Comparison of ENCODE assay signal across 1 cellular context in the genomic region with DNA sequence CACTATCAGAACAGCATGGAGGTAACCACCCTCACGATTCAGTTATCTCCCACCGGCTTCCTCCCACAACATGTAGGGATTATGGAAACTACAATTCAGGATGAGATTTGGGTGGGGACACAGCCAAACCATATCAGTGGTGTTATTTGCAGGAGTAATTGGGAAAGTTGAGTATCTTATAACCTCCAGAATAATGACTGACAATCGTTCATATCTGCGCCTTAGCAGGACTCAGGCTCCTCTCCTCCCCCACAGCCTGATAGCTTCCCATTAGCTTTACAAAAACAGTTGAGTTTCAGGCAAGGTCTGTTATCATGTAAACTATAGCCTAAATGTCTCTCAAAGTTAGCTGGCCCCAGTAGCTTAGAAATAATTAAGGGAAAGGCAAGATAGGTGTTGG.
A peak's percentile ranks its signal among the peaks of the same experiment; 100 is the strongest.
TF ChIP-seq lines count a peak whose summit lies in the region.

No MANE protein-coding gene starts in this region.

TF ChIP-seq in K562, 482 proteins besides CTCF, POLR2A, EP300 and RAD21 (continued from another document and continues in another):
- TF ChIP-seq, protein P1, sequence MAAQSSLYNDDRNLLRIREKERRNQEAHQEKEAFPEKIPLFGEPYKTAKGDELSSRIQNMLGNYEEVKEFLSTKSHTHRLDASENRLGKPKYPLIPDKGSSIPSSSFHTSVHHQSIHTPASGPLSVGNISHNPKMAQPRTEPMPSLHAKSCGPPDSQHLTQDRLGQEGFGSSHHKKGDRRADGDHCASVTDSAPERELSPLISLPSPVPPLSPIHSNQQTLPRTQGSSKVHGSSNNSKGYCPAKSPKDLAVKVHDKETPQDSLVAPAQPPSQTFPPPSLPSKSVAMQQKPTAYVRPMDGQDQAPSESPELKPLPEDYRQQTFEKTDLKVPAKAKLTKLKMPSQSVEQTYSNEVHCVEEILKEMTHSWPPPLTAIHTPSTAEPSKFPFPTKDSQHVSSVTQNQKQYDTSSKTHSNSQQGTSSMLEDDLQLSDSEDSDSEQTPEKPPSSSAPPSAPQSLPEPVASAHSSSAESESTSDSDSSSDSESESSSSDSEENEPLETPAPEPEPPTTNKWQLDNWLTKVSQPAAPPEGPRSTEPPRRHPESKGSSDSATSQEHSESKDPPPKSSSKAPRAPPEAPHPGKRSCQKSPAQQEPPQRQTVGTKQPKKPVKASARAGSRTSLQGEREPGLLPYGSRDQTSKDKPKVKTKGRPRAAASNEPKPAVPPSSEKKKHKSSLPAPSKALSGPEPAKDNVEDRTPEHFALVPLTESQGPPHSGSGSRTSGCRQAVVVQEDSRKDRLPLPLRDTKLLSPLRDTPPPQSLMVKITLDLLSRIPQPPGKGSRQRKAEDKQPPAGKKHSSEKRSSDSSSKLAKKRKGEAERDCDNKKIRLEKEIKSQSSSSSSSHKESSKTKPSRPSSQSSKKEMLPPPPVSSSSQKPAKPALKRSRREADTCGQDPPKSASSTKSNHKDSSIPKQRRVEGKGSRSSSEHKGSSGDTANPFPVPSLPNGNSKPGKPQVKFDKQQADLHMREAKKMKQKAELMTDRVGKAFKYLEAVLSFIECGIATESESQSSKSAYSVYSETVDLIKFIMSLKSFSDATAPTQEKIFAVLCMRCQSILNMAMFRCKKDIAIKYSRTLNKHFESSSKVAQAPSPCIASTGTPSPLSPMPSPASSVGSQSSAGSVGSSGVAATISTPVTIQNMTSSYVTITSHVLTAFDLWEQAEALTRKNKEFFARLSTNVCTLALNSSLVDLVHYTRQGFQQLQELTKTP (IDR thresholded peaks at IDR 0.05; ENCODE audit: low read depth in 1 of 2, partially characterized antibody in 2 of 2), result no peak
- no peak for TF ChIP-seq ZNF695 (CRISPR knock-in tag; IDR thresholded peaks at IDR 0.05)
- TF ChIP-seq, protein P2, sequence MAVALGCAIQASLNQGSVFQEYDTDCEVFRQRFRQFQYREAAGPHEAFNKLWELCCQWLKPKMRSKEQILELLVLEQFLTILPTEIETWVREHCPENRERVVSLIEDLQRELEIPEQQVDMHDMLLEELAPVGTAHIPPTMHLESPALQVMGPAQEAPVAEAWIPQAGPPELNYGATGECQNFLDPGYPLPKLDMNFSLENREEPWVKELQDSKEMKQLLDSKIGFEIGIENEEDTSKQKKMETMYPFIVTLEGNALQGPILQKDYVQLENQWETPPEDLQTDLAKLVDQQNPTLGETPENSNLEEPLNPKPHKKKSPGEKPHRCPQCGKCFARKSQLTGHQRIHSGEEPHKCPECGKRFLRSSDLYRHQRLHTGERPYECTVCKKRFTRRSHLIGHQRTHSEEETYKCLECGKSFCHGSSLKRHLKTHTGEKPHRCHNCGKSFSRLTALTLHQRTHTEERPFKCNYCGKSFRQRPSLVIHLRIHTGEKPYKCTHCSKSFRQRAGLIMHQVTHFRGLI (CRISPR knock-in tag; IDR thresholded peaks at IDR 0.05), result no peak
- no peak for TF ChIP-seq ZNF57 (CRISPR knock-in tag; IDR thresholded peaks at IDR 0.05)
- peak; percentile 35; the same call in 1 of the 2 replicates for TF ChIP-seq SMARCA4 (IDR thresholded peaks at IDR 0.05)
- TF ChIP-seq CHD2 (IDR thresholded peaks at IDR 0.05; ENCODE audit: low read depth, low read length), result peak; percentile 63; the same call in 1 of the 2 replicates
- peak; percentile 51; the same call in 1 of the 2 replicates for TF ChIP-seq TEAD4 (IDR thresholded peaks at IDR 0.05; ENCODE audit: low read length)
- no peak for TF ChIP-seq TEAD4 (CRISPR knock-in tag; IDR thresholded peaks at IDR 0.05; ENCODE audit: borderline replicate concordance)
- TF ChIP-seq TEAD1 (CRISPR knock-in tag; IDR thresholded peaks at IDR 0.05), result no peak
- peak; percentile 83 for TF ChIP-seq CBFA2T3 (IDR thresholded peaks at IDR 0.05)
- peak; percentile 70 for TF ChIP-seq TAL1 (IDR thresholded peaks at IDR 0.05)
- TF ChIP-seq XRCC3 (IDR thresholded peaks at IDR 0.05), result no peak
- TF ChIP-seq TEAD2 (tag; IDR thresholded peaks at IDR 0.05), result no peak
- TF ChIP-seq, protein P3, sequence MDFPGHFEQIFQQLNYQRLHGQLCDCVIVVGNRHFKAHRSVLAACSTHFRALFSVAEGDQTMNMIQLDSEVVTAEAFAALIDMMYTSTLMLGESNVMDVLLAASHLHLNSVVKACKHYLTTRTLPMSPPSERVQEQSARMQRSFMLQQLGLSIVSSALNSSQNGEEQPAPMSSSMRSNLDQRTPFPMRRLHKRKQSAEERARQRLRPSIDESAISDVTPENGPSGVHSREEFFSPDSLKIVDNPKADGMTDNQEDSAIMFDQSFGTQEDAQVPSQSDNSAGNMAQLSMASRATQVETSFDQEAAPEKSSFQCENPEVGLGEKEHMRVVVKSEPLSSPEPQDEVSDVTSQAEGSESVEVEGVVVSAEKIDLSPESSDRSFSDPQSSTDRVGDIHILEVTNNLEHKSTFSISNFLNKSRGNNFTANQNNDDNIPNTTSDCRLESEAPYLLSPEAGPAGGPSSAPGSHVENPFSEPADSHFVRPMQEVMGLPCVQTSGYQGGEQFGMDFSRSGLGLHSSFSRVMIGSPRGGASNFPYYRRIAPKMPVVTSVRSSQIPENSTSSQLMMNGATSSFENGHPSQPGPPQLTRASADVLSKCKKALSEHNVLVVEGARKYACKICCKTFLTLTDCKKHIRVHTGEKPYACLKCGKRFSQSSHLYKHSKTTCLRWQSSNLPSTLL (IDR thresholded peaks at IDR 0.05), result no peak
- no peak for TF ChIP-seq RAD51 (IDR thresholded peaks at IDR 0.05; ENCODE audit: borderline replicate concordance, low read depth)
- TF ChIP-seq, protein P4, sequence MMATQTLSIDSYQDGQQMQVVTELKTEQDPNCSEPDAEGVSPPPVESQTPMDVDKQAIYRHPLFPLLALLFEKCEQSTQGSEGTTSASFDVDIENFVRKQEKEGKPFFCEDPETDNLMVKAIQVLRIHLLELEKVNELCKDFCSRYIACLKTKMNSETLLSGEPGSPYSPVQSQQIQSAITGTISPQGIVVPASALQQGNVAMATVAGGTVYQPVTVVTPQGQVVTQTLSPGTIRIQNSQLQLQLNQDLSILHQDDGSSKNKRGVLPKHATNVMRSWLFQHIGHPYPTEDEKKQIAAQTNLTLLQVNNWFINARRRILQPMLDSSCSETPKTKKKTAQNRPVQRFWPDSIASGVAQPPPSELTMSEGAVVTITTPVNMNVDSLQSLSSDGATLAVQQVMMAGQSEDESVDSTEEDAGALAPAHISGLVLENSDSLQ (IDR thresholded peaks at IDR 0.05), result peak; percentile 58
- TF ChIP-seq HDAC1 (IDR thresholded peaks at IDR 0.05), result 0 out of 4 replicates have a peak, but pooled peaks of 1 of the 2 experiments have one; percentile 18
- 0 out of 2 replicates have a peak, but pooled peaks have one; percentile 36 for TF ChIP-seq SMARCE1 (IDR thresholded peaks at IDR 0.05)
- TF ChIP-seq TCF3 (CRISPR knock-in tag; IDR thresholded peaks at IDR 0.05), result peak; percentile 79
- TF ChIP-seq JUNB (CRISPR knock-in tag; conservative IDR thresholded peaks at IDR 0.05), result no peak
- TF ChIP-seq CCNT2 (IDR thresholded peaks at IDR 0.05; ENCODE audit: borderline replicate concordance, extremely low read depth, insufficient read length, low read depth, low read length), result peak; percentile 28
- no peak for TF ChIP-seq MYC (IDR thresholded peaks at IDR 0.05; ENCODE audit: low read depth, low read length)
- no peak for TF ChIP-seq MYC (CRISPR knock-in tag; IDR thresholded peaks at IDR 0.05; ENCODE audit: borderline replicate concordance, low read depth)
- TF ChIP-seq, protein P5, sequence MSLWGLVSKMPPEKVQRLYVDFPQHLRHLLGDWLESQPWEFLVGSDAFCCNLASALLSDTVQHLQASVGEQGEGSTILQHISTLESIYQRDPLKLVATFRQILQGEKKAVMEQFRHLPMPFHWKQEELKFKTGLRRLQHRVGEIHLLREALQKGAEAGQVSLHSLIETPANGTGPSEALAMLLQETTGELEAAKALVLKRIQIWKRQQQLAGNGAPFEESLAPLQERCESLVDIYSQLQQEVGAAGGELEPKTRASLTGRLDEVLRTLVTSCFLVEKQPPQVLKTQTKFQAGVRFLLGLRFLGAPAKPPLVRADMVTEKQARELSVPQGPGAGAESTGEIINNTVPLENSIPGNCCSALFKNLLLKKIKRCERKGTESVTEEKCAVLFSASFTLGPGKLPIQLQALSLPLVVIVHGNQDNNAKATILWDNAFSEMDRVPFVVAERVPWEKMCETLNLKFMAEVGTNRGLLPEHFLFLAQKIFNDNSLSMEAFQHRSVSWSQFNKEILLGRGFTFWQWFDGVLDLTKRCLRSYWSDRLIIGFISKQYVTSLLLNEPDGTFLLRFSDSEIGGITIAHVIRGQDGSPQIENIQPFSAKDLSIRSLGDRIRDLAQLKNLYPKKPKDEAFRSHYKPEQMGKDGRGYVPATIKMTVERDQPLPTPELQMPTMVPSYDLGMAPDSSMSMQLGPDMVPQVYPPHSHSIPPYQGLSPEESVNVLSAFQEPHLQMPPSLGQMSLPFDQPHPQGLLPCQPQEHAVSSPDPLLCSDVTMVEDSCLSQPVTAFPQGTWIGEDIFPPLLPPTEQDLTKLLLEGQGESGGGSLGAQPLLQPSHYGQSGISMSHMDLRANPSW (CRISPR knock-in tag; IDR thresholded peaks at IDR 0.05), result no peak
- TF ChIP-seq, protein P6, sequence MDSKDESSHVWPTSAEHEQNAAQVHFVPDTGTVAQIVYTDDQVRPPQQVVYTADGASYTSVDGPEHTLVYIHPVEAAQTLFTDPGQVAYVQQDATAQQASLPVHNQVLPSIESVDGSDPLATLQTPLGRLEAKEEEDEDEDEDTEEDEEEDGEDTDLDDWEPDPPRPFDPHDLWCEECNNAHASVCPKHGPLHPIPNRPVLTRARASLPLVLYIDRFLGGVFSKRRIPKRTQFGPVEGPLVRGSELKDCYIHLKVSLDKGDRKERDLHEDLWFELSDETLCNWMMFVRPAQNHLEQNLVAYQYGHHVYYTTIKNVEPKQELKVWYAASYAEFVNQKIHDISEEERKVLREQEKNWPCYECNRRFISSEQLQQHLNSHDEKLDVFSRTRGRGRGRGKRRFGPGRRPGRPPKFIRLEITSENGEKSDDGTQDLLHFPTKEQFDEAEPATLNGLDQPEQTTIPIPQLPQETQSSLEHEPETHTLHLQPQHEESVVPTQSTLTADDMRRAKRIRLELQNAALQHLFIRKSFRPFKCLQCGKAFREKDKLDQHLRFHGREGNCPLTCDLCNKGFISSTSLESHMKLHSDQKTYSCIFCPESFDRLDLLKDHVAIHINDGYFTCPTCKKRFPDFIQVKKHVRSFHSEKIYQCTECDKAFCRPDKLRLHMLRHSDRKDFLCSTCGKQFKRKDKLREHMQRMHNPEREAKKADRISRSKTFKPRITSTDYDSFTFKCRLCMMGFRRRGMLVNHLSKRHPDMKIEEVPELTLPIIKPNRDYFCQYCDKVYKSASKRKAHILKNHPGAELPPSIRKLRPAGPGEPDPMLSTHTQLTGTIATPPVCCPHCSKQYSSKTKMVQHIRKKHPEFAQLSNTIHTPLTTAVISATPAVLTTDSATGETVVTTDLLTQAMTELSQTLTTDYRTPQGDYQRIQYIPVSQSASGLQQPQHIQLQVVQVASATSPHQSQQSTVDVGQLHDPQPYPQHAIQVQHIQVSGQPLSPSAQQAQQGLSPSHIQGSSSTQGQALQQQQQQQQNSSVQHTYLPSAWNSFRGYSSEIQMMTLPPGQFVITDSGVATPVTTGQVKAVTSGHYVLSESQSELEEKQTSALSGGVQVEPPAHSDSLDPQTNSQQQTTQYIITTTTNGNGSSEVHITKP (IDR thresholded peaks at IDR 0.05; ENCODE audit: partially characterized antibody), result no peak
- TF ChIP-seq HNRNPLL (IDR thresholded peaks at IDR 0.05; ENCODE audit: low read depth, low read length, poor library complexity, severe bottlenecking), result no peak
- peak; percentile 57 for TF ChIP-seq CXXC5 (CRISPR knock-in tag; IDR thresholded peaks at IDR 0.05)
- TF ChIP-seq, protein P7, sequence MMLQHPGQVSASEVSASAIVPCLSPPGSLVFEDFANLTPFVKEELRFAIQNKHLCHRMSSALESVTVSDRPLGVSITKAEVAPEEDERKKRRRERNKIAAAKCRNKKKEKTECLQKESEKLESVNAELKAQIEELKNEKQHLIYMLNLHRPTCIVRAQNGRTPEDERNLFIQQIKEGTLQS (IDR thresholded peaks at IDR 0.05), result no peak
- TF ChIP-seq, protein P7 (CRISPR knock-in tag; conservative IDR thresholded peaks at IDR 0.05), result no peak
- TF ChIP-seq, protein P8, sequence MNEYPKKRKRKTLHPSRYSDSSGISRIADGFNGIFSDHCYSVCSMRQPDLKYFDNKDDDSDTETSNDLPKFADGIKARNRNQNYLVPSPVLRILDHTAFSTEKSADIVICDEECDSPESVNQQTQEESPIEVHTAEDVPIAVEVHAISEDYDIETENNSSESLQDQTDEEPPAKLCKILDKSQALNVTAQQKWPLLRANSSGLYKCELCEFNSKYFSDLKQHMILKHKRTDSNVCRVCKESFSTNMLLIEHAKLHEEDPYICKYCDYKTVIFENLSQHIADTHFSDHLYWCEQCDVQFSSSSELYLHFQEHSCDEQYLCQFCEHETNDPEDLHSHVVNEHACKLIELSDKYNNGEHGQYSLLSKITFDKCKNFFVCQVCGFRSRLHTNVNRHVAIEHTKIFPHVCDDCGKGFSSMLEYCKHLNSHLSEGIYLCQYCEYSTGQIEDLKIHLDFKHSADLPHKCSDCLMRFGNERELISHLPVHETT (CRISPR knock-in tag; conservative IDR thresholded peaks at IDR 0.05 in 1 of 2, IDR thresholded peaks at IDR 0.05 in 1 of 2), result no peak
- no peak for TF ChIP-seq NFYB (IDR thresholded peaks at IDR 0.05; ENCODE audit: extremely low read depth, insufficient read length)
- no peak for TF ChIP-seq NUFIP1 (IDR thresholded peaks at IDR 0.05; ENCODE audit: partially characterized antibody)
- peak; percentile 20; the same call in 1 of the 2 replicates for TF ChIP-seq GATA2 (CRISPR knock-in tag; IDR thresholded peaks at IDR 0.05)
- no peak for TF ChIP-seq CAMTA2 (CRISPR knock-in tag; conservative IDR thresholded peaks at IDR 0.05)
- TF ChIP-seq, protein P9, sequence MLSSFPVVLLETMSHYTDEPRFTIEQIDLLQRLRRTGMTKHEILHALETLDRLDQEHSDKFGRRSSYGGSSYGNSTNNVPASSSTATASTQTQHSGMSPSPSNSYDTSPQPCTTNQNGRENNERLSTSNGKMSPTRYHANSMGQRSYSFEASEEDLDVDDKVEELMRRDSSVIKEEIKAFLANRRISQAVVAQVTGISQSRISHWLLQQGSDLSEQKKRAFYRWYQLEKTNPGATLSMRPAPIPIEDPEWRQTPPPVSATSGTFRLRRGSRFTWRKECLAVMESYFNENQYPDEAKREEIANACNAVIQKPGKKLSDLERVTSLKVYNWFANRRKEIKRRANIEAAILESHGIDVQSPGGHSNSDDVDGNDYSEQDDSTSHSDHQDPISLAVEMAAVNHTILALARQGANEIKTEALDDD (IDR thresholded peaks at IDR 0.05), result peak; percentile 21; the same call in 1 of the 2 replicates
- peak; percentile 37 to 54; a peak in 2 of 4 replicates for TF ChIP-seq TRIM24 (IDR thresholded peaks at IDR 0.05)
- peak in 1 of 2 experiments; percentile 62 for TF ChIP-seq KDM1A (IDR thresholded peaks at IDR 0.05)
- TF ChIP-seq, protein P10, sequence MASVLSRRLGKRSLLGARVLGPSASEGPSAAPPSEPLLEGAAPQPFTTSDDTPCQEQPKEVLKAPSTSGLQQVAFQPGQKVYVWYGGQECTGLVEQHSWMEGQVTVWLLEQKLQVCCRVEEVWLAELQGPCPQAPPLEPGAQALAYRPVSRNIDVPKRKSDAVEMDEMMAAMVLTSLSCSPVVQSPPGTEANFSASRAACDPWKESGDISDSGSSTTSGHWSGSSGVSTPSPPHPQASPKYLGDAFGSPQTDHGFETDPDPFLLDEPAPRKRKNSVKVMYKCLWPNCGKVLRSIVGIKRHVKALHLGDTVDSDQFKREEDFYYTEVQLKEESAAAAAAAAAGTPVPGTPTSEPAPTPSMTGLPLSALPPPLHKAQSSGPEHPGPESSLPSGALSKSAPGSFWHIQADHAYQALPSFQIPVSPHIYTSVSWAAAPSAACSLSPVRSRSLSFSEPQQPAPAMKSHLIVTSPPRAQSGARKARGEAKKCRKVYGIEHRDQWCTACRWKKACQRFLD (CRISPR knock-in tag; IDR thresholded peaks at IDR 0.05), result no peak
